ENCODE assay signal across 8 cellular contexts in genomic region chr17:42683407-42684031, GRCh38. TPM values are rescaled to one million over a fixed set of nuclear protein-coding genes. Genes with fewer than 3 reads are reported as not detected.
DNase-seq lines count a peak whose midpoint lies in the region; FAIRE-seq and TF ChIP-seq lines count a peak whose summit lies in the region.

No MANE protein-coding gene starts in this region.

- H3K27ac ChIP-seq in GM23248: no peak overlapping the region
- no peak overlapping the region for H3K27ac ChIP-seq in smooth muscle cell (ENCODE audit: low read depth)

- no peak for FAIRE-seq in RCC 7860 (lab: Jason Lieb, UNC)

- peaks cover 6% of the 10 kb centered on the region; the same call in 1 of the 2 replicates for H3K79me2 ChIP-seq in GM23248 (ENCODE audit: insufficient read depth)
- H3K79me2 ChIP-seq in smooth muscle cell (ENCODE audit: low read depth): no peaks in the 10 kb centered on the region

- H3K4me2 ChIP-seq in GM23248 (ENCODE audit: unreplicated experiment) (peak overlapping the region; percentile 71), smooth muscle cell (peak overlapping the region; percentile 86)

- H3K27me3 ChIP-seq in GM23248 (replicated peaks; ENCODE audit: insufficient read depth): no peaks in the 10 kb centered on the region
- H3K27me3 ChIP-seq in adipocyte (replicated peaks; ENCODE audit: control insufficient read depth, insufficient read depth, low read length): no peaks in the 10 kb centered on the region
- H3K27me3 ChIP-seq in smooth muscle cell (ENCODE audit: low read depth): no peaks in the 10 kb centered on the region

- H3K36me3 ChIP-seq in GM23248 (ENCODE audit: low read depth) (no peaks in the 10 kb centered on the region), adipocyte (ENCODE audit: control insufficient read depth, insufficient read depth, low read length, severe bottlenecking) (peaks cover 14% of the 10 kb centered on the region), smooth muscle cell (ENCODE audit: low read depth) (no peaks in the 10 kb centered on the region)

- no peak for DNase-seq in GM23248
- peak; percentile 38 for DNase-seq in adipocyte (ENCODE audit: low read depth)
- peak in 29 of 51 donors; percentile 7 to 71 (median 38) for DNase-seq in hypothalamus (lab: John Stamatoyannopoulos, UW)
- no peak for DNase-seq in smooth muscle cell (lab: John Stamatoyannopoulos, UW; ENCODE audit: unreplicated experiment)
- DNase-seq in HUDEP-2 (lab: John Stamatoyannopoulos, UW; ENCODE audit: unreplicated experiment in 76 of 76): no peak
- DNase-seq in foreskin melanocyte: no peak
- DNase-seq in GDM1 (lab: John Stamatoyannopoulos, UW): no peak
- no peak for DNase-seq in RCC 7860 (ENCODE audit: low spot score)

- H3K4me1 ChIP-seq in GM23248 (ENCODE audit: insufficient read depth) (peaks cover 18% of the 10 kb centered on the region), adipocyte (ENCODE audit: control insufficient read depth, insufficient read depth, low read length) (peaks cover 29% of the 10 kb centered on the region), smooth muscle cell (ENCODE audit: low read depth) (peaks cover 25% of the 10 kb centered on the region)

- H3F3A ChIP-seq in GM23248 (ENCODE audit: insufficient read depth) (peaks cover 14% of the 10 kb centered on the region), smooth muscle cell (ENCODE audit: low read depth) (peaks cover 20% of the 10 kb centered on the region)

- no peaks in the 10 kb centered on the region for H3K9me2 ChIP-seq in GM23248 (ENCODE audit: insufficient read depth)

- H3K9ac ChIP-seq in GM23248: peak overlapping the region; percentile 74
- peak overlapping the region; percentile 83 for H3K9ac ChIP-seq in adipocyte (ENCODE audit: low read length)
- H3K9ac ChIP-seq in smooth muscle cell (ENCODE audit: low read depth): no peak overlapping the region

- H4K20me1 ChIP-seq in GM23248 (ENCODE audit: insufficient read depth) (no peaks in the 10 kb centered on the region), smooth muscle cell (ENCODE audit: low read depth) (peaks cover 7% of the 10 kb centered on the region)

- H3K9me3 ChIP-seq in GM23248 (ENCODE audit: low read depth): no peaks in the 10 kb centered on the region
- H3K9me3 ChIP-seq in adipocyte (ENCODE audit: control insufficient read depth, low read length): no peaks in the 10 kb centered on the region
- no peaks in the 10 kb centered on the region for H3K9me3 ChIP-seq in smooth muscle cell (replicated peaks; ENCODE audit: low read depth)

- in situ Hi-C loops in GM23248 (cut with MboI): no loop called here

- H2AFZ ChIP-seq in GM23248: no peak overlapping the region
- H2AFZ ChIP-seq in smooth muscle cell (ENCODE audit: low read depth): no peak overlapping the region

- H3K4me3 ChIP-seq in GM23248 (peak overlapping the region; percentile 79), adipocyte (ENCODE audit: low read length) (peak overlapping the region; percentile 80), smooth muscle cell (peak overlapping the region; percentile 54)

- no peak for TF ChIP-seq CTCF in smooth muscle cell (IDR thresholded peaks at IDR 0.05; ENCODE audit: borderline replicate concordance, insufficient read depth, poor library complexity, severe bottlenecking)

- WGBS in GM23248 (ENCODE audit: low coverage in 1 of 2, low lambda C conversion rate in 2 of 2, missing lambda C conversion rate in 2 of 2), 2 experiments: 54 to 57% methylated on average over 17 to 25 of the region's 25 CpGs
- 63% methylated on average over 10 of the region's 25 CpGs for WGBS in smooth muscle cell (ENCODE audit: low lambda C conversion rate)

RNA-seq across cellular contexts. Expression of gene CNTNAP1, which starts 1.2 kb away (rescaled TPM):
- 23.3 and 24.5 TPM in 2 replicates for total RNA-seq in GM23248 (2014; rRNA removed; shearing (Covaris generic))
- 3.2 and 3.6 TPM in 2 replicates for polyA plus RNA-seq in GM23248 (2016; fragmentation: Nextera tagmentation; extraction: Ambion mirVana)
- 7.1 and 9.5 TPM in 2 replicates for total RNA-seq in smooth muscle cell
- 2.0 and 4.5 TPM in 2 replicates for polyA plus RNA-seq in smooth muscle cell

RNA-seq across cellular contexts. Expression of gene CCR10, which starts 1.9 kb away (rescaled TPM):
- total RNA-seq in GM23248 (2014; rRNA removed; shearing (Covaris generic)): 1.1 and 3.5 TPM in 2 replicates
- polyA plus RNA-seq in GM23248 (2016; fragmentation: Nextera tagmentation; extraction: Ambion mirVana): 1.6 and 2.5 TPM in 2 replicates
- 10.1 TPM in 1 of 2 replicates, not detected in the other for total RNA-seq in smooth muscle cell
- polyA plus RNA-seq in smooth muscle cell: 2.0 and 3.8 TPM in 2 replicates

RNA-seq across cellular contexts. Expression of gene PLEKHH3, which starts 6.7 kb away (rescaled TPM):
- 19.0 and 32.2 TPM in 2 replicates for total RNA-seq in GM23248 (2014; rRNA removed; shearing (Covaris generic))
- 6.4 and 7.5 TPM in 2 replicates for polyA plus RNA-seq in GM23248 (2016; fragmentation: Nextera tagmentation; extraction: Ambion mirVana)
- total RNA-seq in smooth muscle cell: 5.0 and 13.3 TPM in 2 replicates
- 23.6 and 23.7 TPM in 2 replicates for polyA plus RNA-seq in smooth muscle cell

RNA-seq across cellular contexts. Expression of gene TUBG2, which starts 24.4 kb away (rescaled TPM):
- 12.1 and 14.4 TPM in 2 replicates for total RNA-seq in GM23248 (2014; rRNA removed; shearing (Covaris generic))
- polyA plus RNA-seq in GM23248 (2016; fragmentation: Nextera tagmentation; extraction: Ambion mirVana) (29.8 and 30.9 TPM in 2 replicates), smooth muscle cell (42.3 and 54.6 TPM in 2 replicates)
- total RNA-seq in smooth muscle cell: 23.1 and 28.2 TPM in 2 replicates

Comparison
In these comparisons a context has a peak if more than half of its experiments do, and no peak if none do; other contexts are left out.
1. DNase-seq: peak in adipocyte (single experiment) and hypothalamus (29 of 51); none in GM23248 (single experiment), smooth muscle cell (single experiment), HUDEP-2 (0 of 76), foreskin melanocyte (single experiment), GDM1 (single experiment) and RCC 7860 (single experiment).
2. Peak in every context shown above with its lines, with median percentiles within 50 percentile points of each other: H3K4me3 ChIP-seq.